In genomic region chr1:226314055-226314454, GRCh38 we compare ENCODE assay signal across 1 cellular context.
TF ChIP-seq lines count a peak whose summit lies in the region.

No MANE protein-coding gene starts in this region.

TF ChIP-seq in K562, 482 proteins besides CTCF, POLR2A, EP300 and RAD21 (continued from another document):
- TF ChIP-seq AFF1 (IDR thresholded peaks at IDR 0.05; ENCODE audit: low read depth in 1 of 2, partially characterized antibody in 2 of 2) (peak in 1 of 2 experiments; percentile 50), ZSCAN29 (IDR thresholded peaks at IDR 0.05) (no peak), NBN (IDR thresholded peaks at IDR 0.05; ENCODE audit: low read depth) (no peak), BHLHE40 (IDR thresholded peaks at IDR 0.05; ENCODE audit: low read length) (no peak), RCOR1 (IDR thresholded peaks at IDR 0.05; ENCODE audit: borderline replicate concordance in 1 of 2, low read depth in 2 of 2, low read length in 2 of 2) (peak in 1 of 2 experiments; percentile 78; a peak in 2 of 4 replicates), CEBPB (tag; IDR thresholded peaks at IDR 0.05) (no peak), YY1 (IDR thresholded peaks at IDR 0.05; ENCODE audit: borderline replicate concordance in 1 of 3, control insufficient read depth in 1 of 3, extremely low read depth in 1 of 3, insufficient read depth in 3 of 3, insufficient read length in 1 of 3, insufficient replicate concordance in 2 of 3, low read depth in 1 of 3, low read length in 2 of 3) (no peak), HMG20B (CRISPR knock-in tag; IDR thresholded peaks at IDR 0.05) (no peak), RBM25 (IDR thresholded peaks at IDR 0.05; ENCODE audit: low read depth, low read length, severe bottlenecking) (peak; percentile 20), SMC3 (conservative IDR thresholded peaks at IDR 0.05; ENCODE audit: insufficient read depth, low read depth, low read length) (no peak), TEAD1 (CRISPR knock-in tag; IDR thresholded peaks at IDR 0.05) (0 out of 4 replicates have a peak, but pooled peaks of 1 of the 2 experiments have one; percentile 27), MAX (CRISPR knock-in tag; IDR thresholded peaks at IDR 0.05) (no peak), TAF15 (IDR thresholded peaks at IDR 0.05; ENCODE audit: low read depth, low read length) (no peak), ZNF511 (CRISPR knock-in tag; IDR thresholded peaks at IDR 0.05) (no peak), MYC (IDR thresholded peaks at IDR 0.05; ENCODE audit: low read depth, low read length) (no peak), MYC (CRISPR knock-in tag; IDR thresholded peaks at IDR 0.05; ENCODE audit: borderline replicate concordance, low read depth) (no peak), TCF15 (CRISPR knock-in tag; IDR thresholded peaks at IDR 0.05) (no peak), HOMEZ (CRISPR knock-in tag; IDR thresholded peaks at IDR 0.05) (no peak), GTF3C2 (IDR thresholded peaks at IDR 0.05; ENCODE audit: borderline replicate concordance, extremely low read depth, insufficient read length) (no peak), NCOA2 (IDR thresholded peaks at IDR 0.05; ENCODE audit: partially characterized antibody in 2 of 2) (no peak), KDM1A (IDR thresholded peaks at IDR 0.05) (peak; percentile 36 to 49; a peak in 1 of 4 replicates), ZNF75A (CRISPR knock-in tag; IDR thresholded peaks at IDR 0.05) (0 out of 2 replicates have a peak, but pooled peaks have one; percentile 54), ZNF316 (IDR thresholded peaks at IDR 0.05) (no peak), ZNF318 (IDR thresholded peaks at IDR 0.05; ENCODE audit: borderline replicate concordance in 1 of 2, low read depth in 1 of 2) (no peak), ZNF740 (CRISPR knock-in tag; IDR thresholded peaks at IDR 0.05) (no peak), ZNF740 (tag; IDR thresholded peaks at IDR 0.05) (no peak)
